Comparison of ENCODE assay signal across 8 cellular contexts in the genomic region with DNA sequence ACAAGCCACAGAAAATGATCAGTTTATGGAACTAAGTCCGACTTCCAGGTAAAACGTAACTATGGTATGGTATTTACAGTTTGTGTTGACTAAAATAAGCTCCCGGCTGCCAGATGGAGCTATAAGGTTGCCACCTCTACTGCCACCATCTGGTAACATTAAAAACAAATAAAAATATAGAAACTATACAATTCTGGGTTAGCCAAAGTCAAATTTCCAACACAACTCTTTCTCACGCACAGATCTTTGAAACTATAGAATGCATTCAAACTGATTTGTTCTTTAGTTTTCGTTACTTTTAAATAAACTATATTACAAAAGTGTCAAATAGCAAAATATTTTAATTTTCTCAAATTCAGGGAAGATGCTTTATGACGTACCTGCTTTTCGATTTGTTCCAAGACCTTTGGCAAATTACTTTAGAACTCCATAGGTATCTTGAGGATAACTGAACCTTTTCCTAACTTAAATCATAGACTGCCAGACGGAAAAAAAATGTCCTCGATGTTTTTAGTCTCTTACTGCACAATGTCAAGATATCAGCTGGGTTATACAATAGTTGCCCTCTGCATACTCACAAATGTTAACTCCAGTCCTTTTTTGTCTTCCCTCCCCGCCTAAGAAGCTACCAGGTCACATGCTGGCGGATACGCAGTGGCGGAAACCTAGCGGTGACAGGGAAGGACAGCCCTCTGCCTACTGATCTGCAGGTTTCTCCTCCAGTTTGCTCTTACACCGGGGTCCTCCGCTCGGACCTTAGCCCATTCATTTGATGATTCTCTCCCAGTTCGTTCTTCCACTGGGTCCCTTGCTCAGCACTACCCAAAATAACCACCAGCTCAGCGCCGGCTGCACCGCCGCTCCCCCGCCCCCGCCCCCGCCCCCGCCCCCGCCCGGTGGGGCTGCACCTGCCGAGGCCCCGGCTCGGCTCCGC. TPM values are rescaled to one million over a fixed set of nuclear protein-coding genes. Genes with fewer than 3 reads are reported as not detected.
DNase-seq lines count a peak whose midpoint lies in the region; ATAC-seq and TF ChIP-seq lines count a peak whose summit lies in the region.

No MANE protein-coding gene starts in this region.

- peak; percentile 71 for DNase-seq in A673 (ENCODE audit: low spot score)
- peak; percentile 53 for DNase-seq in NCI-H2171 (lab: John Stamatoyannopoulos, UW)
- DNase-seq in central memory CD8-positive, alpha-beta T cell (ENCODE audit: low spot score in 2 of 2), result peak; percentile 40 to 63
- DNase-seq in inferior parietal cortex (ENCODE audit: extremely low spot score), result peak; percentile 77
- DNase-seq in stimulated activated CD4-positive, alpha-beta T cell treated with anti-CD3 and anti-CD28 coated beads, Interleukin-12 subunit alpha, Interleukin-12 subunit beta, amount 100 ng/mL, for 48 hours (ENCODE audit: low read depth in 2 of 3, low spot score in 1 of 3), result peak; percentile 41 to 58 (median 48)

- peak; percentile 42 for ATAC-seq in GM18517 (IDR thresholded peaks at IDR 0.05; ENCODE audit: unreplicated experiment)
- peak; percentile 48 for ATAC-seq in HG03064 (IDR thresholded peaks at IDR 0.05; ENCODE audit: low read depth, unreplicated experiment)
- ATAC-seq in central memory CD8-positive, alpha-beta T cell (replicated peaks; ENCODE audit: extremely low read depth, poor library complexity, severe bottlenecking), result peak; percentile 77

- no peaks in the 10 kb centered on the region for H3K9me3 ChIP-seq in A673 (ENCODE audit: low read depth, low read length, poor library complexity, severe bottlenecking)

- H3K27me3 ChIP-seq in A673 (replicated peaks; ENCODE audit: insufficient read depth, low read depth, low read length, poor library complexity), result no peaks in the 10 kb centered on the region

- no peaks in the 10 kb centered on the region for H3K27me3 Mint-ChIP-seq in central memory CD8-positive, alpha-beta T cell

- H3K4me1 ChIP-seq in A673 (ENCODE audit: insufficient read depth, low read length, poor library complexity, severe bottlenecking), result no peaks in the 10 kb centered on the region

- H3K27ac ChIP-seq in A673 (ENCODE audit: low read depth, low read length, poor library complexity, severe bottlenecking) (peak overlapping the region; percentile 75), VCaP (peak overlapping the region; percentile 87)

- H3K27ac Mint-ChIP-seq in central memory CD8-positive, alpha-beta T cell (ENCODE audit: low read depth), result peak overlapping the region; percentile 93

- peaks cover 53% of the 10 kb centered on the region for H3K4me1 Mint-ChIP-seq in central memory CD8-positive, alpha-beta T cell

- peaks cover 22% of the 10 kb centered on the region for H3K36me3 Mint-ChIP-seq in central memory CD8-positive, alpha-beta T cell (ENCODE audit: insufficient read depth)

- CTCF ChIA-PET in A673 (lab: Charles Lee), result interaction anchor here (0.7 to 1.5 kb wide), 4 partner anchors 116 to 1556 kb away, joined by 3 to 6 read pairs (median 4); no protein-coding TSS in a partner anchor

- POLR2A ChIA-PET in A673 (lab: Charles Lee; ENCODE audit: low non-redundant PET), result interaction anchor here (1.5 to 1.7 kb wide), 2 partner anchors 136 to 140 kb away, joined by 3 to 4 read pairs; no protein-coding TSS in a partner anchor

- peak overlapping the region; percentile 99 for H3K4me3 ChIP-seq in A673 (ENCODE audit: low read depth, low read length, poor library complexity, severe bottlenecking)

- H3K36me3 ChIP-seq in A673 (ENCODE audit: insufficient read depth, low read length, poor library complexity, severe bottlenecking), result no peaks in the 10 kb centered on the region

- H3K4me3 Mint-ChIP-seq in central memory CD8-positive, alpha-beta T cell, result peak overlapping the region; percentile 98

- intact Hi-C loops in A673 (cut with micrococcal nuclease; ENCODE audit: unreplicated experiment), result loop anchor here (5.0 kb wide), 1 partner anchor 131 kb away; a partner anchor contains a TSS

- no peaks in the 10 kb centered on the region for H3K9me3 Mint-ChIP-seq in central memory CD8-positive, alpha-beta T cell

- TF ChIP-seq CTCF in A673 (conservative IDR thresholded peaks at IDR 0.05; ENCODE audit: low read depth, low read length) (peak; percentile 57), VCaP (conservative IDR thresholded peaks at IDR 0.05) (peak; percentile 69)

- BruUV-seq in A673 (replicated peaks; lab: Mats Ljungman, UMichigan), result TSS peak; percentile 73

RNA-seq across cellular contexts. Expression of a gene that starts 0.9 kb away (rescaled TPM):
- 6.1 and 9.0 TPM in 2 replicates for total RNA-seq in A673 (2021)

RNA-seq across cellular contexts. Expression of a gene that starts 43.1 kb away (rescaled TPM):
- 8.7 and 8.8 TPM in 2 replicates for total RNA-seq in A673 (2021)

Comparison
In these comparisons a context has a peak if more than half of its experiments do, and no peak if none do; other contexts are left out.
1. Peak in every context shown above with its lines: DNase-seq, ATAC-seq, H3K4me3 ChIP-seq and H3K27ac ChIP-seq.